In genomic region chr16:19899605-19899955, GRCh38 we compare ENCODE assay signal across 14 cellular contexts. TPM values are rescaled to one million over a fixed set of nuclear protein-coding genes. Genes with fewer than 3 reads are reported as not detected.
"Had no signal": no experiment of that assay in that cellular context is flagged by ENCODE, and none has a peak within 500 bp of the region (broad histone marks: within the 10 kb centered on the region; RNA-seq: fewer than 3 reads in every experiment).

No MANE protein-coding gene starts in this region.

- H3K4me1 ChIP-seq: adrenal gland, esophagus muscularis mucosa, gastroesophageal sphincter, left ventricle myocardium inferior, thyroid gland had no signal

- H3K9me3 Mint-ChIP-seq: activated B cell treated with CpG ODN at 0.5 μM for 24 hours; activated CD4-positive, alpha-beta memory T cell treated with anti-CD3 and anti-CD28 coated beads for 36 hours; activated naive CD4-positive, alpha-beta T cell treated with anti-CD3 and anti-CD28 coated beads, Interleukin-2, amount 50 U/mL, for 72 hours; activated T-helper 1 cell treated with anti-CD3 and anti-CD28 coated beads, Interleukin-12 subunit alpha, Interleukin-12 subunit beta, Interleukin-2, Interleukin-4 antibody, amounts not matched to agents 30 ng/mL and 10 ng/mL and 1 ng/mL, durations not matched to agents 14 hours and 24 hours and 36 hours; immature natural killer cell had no signal

- H3K36me3 Mint-ChIP-seq: activated CD4-positive, alpha-beta memory T cell treated with anti-CD3 and anti-CD28 coated beads for 36 hours; activated naive CD4-positive, alpha-beta T cell treated with anti-CD3 and anti-CD28 coated beads, Interleukin-2, amount 50 U/mL, for 72 hours; immature natural killer cell; memory B cell; naive B cell had no signal

- H3K27ac Mint-ChIP-seq: activated B cell treated with CpG ODN at 0.5 μM for 24 hours; activated CD4-positive, alpha-beta memory T cell treated with anti-CD3 and anti-CD28 coated beads for 36 hours; activated naive CD4-positive, alpha-beta T cell treated with anti-CD3 and anti-CD28 coated beads, Interleukin-2, amount 50 U/mL, for 72 hours; activated T-helper 1 cell treated with anti-CD3 and anti-CD28 coated beads, Interleukin-12 subunit alpha, Interleukin-12 subunit beta, Interleukin-2, Interleukin-4 antibody, amounts not matched to agents 30 ng/mL and 10 ng/mL and 1 ng/mL, durations not matched to agents 14 hours and 24 hours and 36 hours; immature natural killer cell; memory B cell had no signal

- H3K27me3 ChIP-seq: adrenal gland, thyroid gland had no signal

- H3K4me3 ChIP-seq: adrenal gland, esophagus muscularis mucosa, gastroesophageal sphincter, left ventricle myocardium inferior, thyroid gland had no signal

- H3K9me3 ChIP-seq: adrenal gland, esophagus muscularis mucosa, gastroesophageal sphincter, left ventricle myocardium inferior, thyroid gland had no signal

- H3K4me1 Mint-ChIP-seq: activated B cell treated with CpG ODN at 0.5 μM for 24 hours, immature natural killer cell had no signal

- H3K27ac ChIP-seq: adrenal gland, esophagus muscularis mucosa, gastroesophageal sphincter, left ventricle myocardium inferior, thyroid gland had no signal

- DNase-seq: activated B cell treated with CpG ODN at 0.5 μM for 24 hours, activated gamma-delta T cell treated with Interleukin-2 at 50 U/mL for 16 hours, immature natural killer cell, left ventricle myocardium inferior had no signal

- H3K4me3 Mint-ChIP-seq: activated B cell treated with CpG ODN at 0.5 μM for 24 hours; activated CD4-positive, alpha-beta memory T cell treated with anti-CD3 and anti-CD28 coated beads for 36 hours; activated T-helper 1 cell treated with anti-CD3 and anti-CD28 coated beads, Interleukin-12 subunit alpha, Interleukin-12 subunit beta, Interleukin-2, Interleukin-4 antibody, amounts not matched to agents 30 ng/mL and 10 ng/mL and 1 ng/mL, durations not matched to agents 14 hours and 24 hours and 36 hours; immature natural killer cell; memory B cell; naive B cell had no signal

- ATAC-seq: gastroesophageal sphincter had no signal

- H3K36me3 ChIP-seq: adrenal gland, esophagus muscularis mucosa, gastroesophageal sphincter, left ventricle myocardium inferior, thyroid gland had no signal

RNA-seq across cellular contexts. Expression of gene GPRC5B, which starts 14.9 kb away (rescaled TPM):
- total RNA-seq: activated CD4-positive, alpha-beta memory T cell treated with anti-CD3 and anti-CD28 coated beads for 36 hours; activated T-helper 1 cell treated with anti-CD3 and anti-CD28 coated beads, Interleukin-12 subunit alpha, Interleukin-12 subunit beta, Interleukin-2, Interleukin-4 antibody, amounts not matched to agents 30 ng/mL and 10 ng/mL and 1 ng/mL, durations not matched to agents 14 hours and 24 hours and 36 hours; T-helper 2 cell treated with Interferon-gamma antibody and Interleukin-4, amounts not matched to agents 100 ng/mL and 5 ng/mL, for 36 hours had no signal
- polyA plus RNA-seq: immature natural killer cell had no signal
